In genomic region chr2:85032621-85033020, GRCh38 we compare ENCODE assay signal across 24 cellular contexts.
A peak's percentile ranks its signal among the peaks of the same experiment; 100 is the strongest.
DNase-seq lines count a peak whose midpoint lies in the region; ATAC-seq lines count a peak whose summit lies in the region.
"Had no signal": no experiment of that assay in that cellular context is flagged by ENCODE, and none has a peak within 500 bp of the region (broad histone marks: within the 10 kb centered on the region; RNA-seq: fewer than 3 reads in every experiment).

No MANE protein-coding gene starts in this region.

- H3K4me1 Mint-ChIP-seq in activated T-helper 1 cell treated with anti-CD3 and anti-CD28 coated beads, Interleukin-12 subunit alpha, Interleukin-12 subunit beta, Interleukin-2, Interleukin-4 antibody, amounts not matched to agents 30 ng/mL and 10 ng/mL and 1 ng/mL, durations not matched to agents 14 hours and 24 hours and 36 hours (ENCODE audit: low read depth): peaks cover 11% of the 10 kb centered on the region

- no peaks in the 10 kb centered on the region for H3K9me3 ChIP-seq in mesenchymal stem cell (ENCODE audit: control insufficient read depth, low read length)
- H3K9me3 ChIP-seq: heart right ventricle, sigmoid colon had no signal

- H4K8ac ChIP-seq in mesenchymal stem cell (ENCODE audit: low read length): no peak overlapping the region

- H3K36me3 Mint-ChIP-seq in activated T-helper 1 cell treated with anti-CD3 and anti-CD28 coated beads, Interleukin-12 subunit alpha, Interleukin-12 subunit beta, Interleukin-2, Interleukin-4 antibody, amounts not matched to agents 30 ng/mL and 10 ng/mL and 1 ng/mL, durations not matched to agents 14 hours and 24 hours and 36 hours (ENCODE audit: low read depth): peaks cover 32% of the 10 kb centered on the region

- H4K91ac ChIP-seq in mesenchymal stem cell (ENCODE audit: low read length): no peak overlapping the region

- H3K4ac ChIP-seq in mesenchymal stem cell (ENCODE audit: low read depth in 1 of 2, low read length in 2 of 2): no peak overlapping the region

- H2BK12ac ChIP-seq in mesenchymal stem cell (ENCODE audit: low read length in 2 of 2): no peak overlapping the region

- no peaks in the 10 kb centered on the region for H3K27me3 Mint-ChIP-seq in activated T-helper 1 cell treated with anti-CD3 and anti-CD28 coated beads, Interleukin-12 subunit alpha, Interleukin-12 subunit beta, Interleukin-2, Interleukin-4 antibody, amounts not matched to agents 30 ng/mL and 10 ng/mL and 1 ng/mL, durations not matched to agents 14 hours and 24 hours and 36 hours (ENCODE audit: insufficient read depth)
- H3K27me3 Mint-ChIP-seq: activated CD4-positive, alpha-beta T cell treated with anti-CD3 and anti-CD28 coated beads for 36 hours; CD4-positive, alpha-beta memory T cell; progenitor cell of endocrine pancreas; stimulated activated naive B cell treated with anti-CD40 and anti-IgM and Interleukin-4, amounts not matched to agents 10 μg/mL and 1 μg/mL and 100 μg/mL, for 72 hours had no signal

- no peak overlapping the region for H2BK120ac ChIP-seq in mesenchymal stem cell (ENCODE audit: low read depth, low read length)

- no peaks in the 10 kb centered on the region for H3K9me3 Mint-ChIP-seq in activated T-helper 1 cell treated with anti-CD3 and anti-CD28 coated beads, Interleukin-12 subunit alpha, Interleukin-12 subunit beta, Interleukin-2, Interleukin-4 antibody, amounts not matched to agents 30 ng/mL and 10 ng/mL and 1 ng/mL, durations not matched to agents 14 hours and 24 hours and 36 hours
- H3K9me3 Mint-ChIP-seq: CD4-positive, alpha-beta memory T cell; H9; stimulated activated naive B cell treated with anti-CD40 and anti-IgM and Interleukin-4, amounts not matched to agents 10 μg/mL and 1 μg/mL and 100 μg/mL, for 72 hours had no signal

- 65% methylated on average over 5 of the region's 5 CpGs for WGBS in mesenchymal stem cell

- no peak overlapping the region for H2BK15ac ChIP-seq in mesenchymal stem cell (ENCODE audit: low read depth, poor library complexity, severe bottlenecking)

- H3K18ac ChIP-seq in mesenchymal stem cell (ENCODE audit: low read depth in 1 of 2, low read length in 2 of 2): no peak overlapping the region

- no peak overlapping the region for H3K27ac ChIP-seq in mesenchymal stem cell (ENCODE audit: low read length, poor library complexity, severe bottlenecking)
- H3K27ac ChIP-seq: brain microvascular endothelial cell, heart right ventricle, sigmoid colon had no signal

- peaks cover 24 to 72% of the 10 kb centered on the region in 2 experiments for H3K36me3 ChIP-seq in mesenchymal stem cell (ENCODE audit: control insufficient read depth in 1 of 2, insufficient read depth in 2 of 2, low read depth in 1 of 2, low read length in 2 of 2)

- no peak overlapping the region for H2AFZ ChIP-seq in mesenchymal stem cell (ENCODE audit: low read depth, low read length)

- intact Hi-C loops in activated T-helper 1 cell treated with anti-CD3 and anti-CD28 coated beads, Interleukin-12 subunit alpha, Interleukin-12 subunit beta, Interleukin-2, Interleukin-4 antibody, amounts not matched to agents 30 ng/mL and 10 ng/mL and 1 ng/mL, durations not matched to agents 14 hours and 24 hours and 36 hours (cut with micrococcal nuclease): no loop called here

- H2AK5ac ChIP-seq in mesenchymal stem cell (ENCODE audit: low read length, severe bottlenecking): no peak overlapping the region

- no peak overlapping the region for H3K9ac ChIP-seq in mesenchymal stem cell (ENCODE audit: low read length)

- no peak overlapping the region for H3K4me3 ChIP-seq in mesenchymal stem cell (ENCODE audit: insufficient read depth in 1 of 2, low read depth in 1 of 2, low read length in 2 of 2)
- H3K4me3 ChIP-seq: heart right ventricle, K562, sigmoid colon had no signal

- no peak overlapping the region for H3K23ac ChIP-seq in mesenchymal stem cell (ENCODE audit: low read length in 2 of 2)

- no peak overlapping the region for H2BK5ac ChIP-seq in mesenchymal stem cell (ENCODE audit: low read depth, low read length, poor library complexity, severe bottlenecking)

- H3K27me3 ChIP-seq in mesenchymal stem cell (ENCODE audit: control insufficient read depth in 1 of 2, insufficient read depth in 1 of 2, low read length in 2 of 2): no peaks in the 10 kb centered on the region
- H3K27me3 ChIP-seq: brain microvascular endothelial cell, heart right ventricle, sigmoid colon had no signal

- H3K79me1 ChIP-seq in mesenchymal stem cell (replicated peaks; ENCODE audit: low read length, poor library complexity, severe bottlenecking): peaks cover 22% of the 10 kb centered on the region

- DNase-seq in EL (peak; percentile 56), LHCN-M2 (ENCODE audit: low read depth) (peak; percentile 26), mesenchymal stem cell (peak; percentile 27), SKM-1 (lab: John Stamatoyannopoulos, UW; ENCODE audit: unreplicated experiment) (no peak), NCI-H2196 treated with DMSO at 0.1 percent for 48 hours (lab: John Stamatoyannopoulos, UW; ENCODE audit: unreplicated experiment) (no peak)
- no peak for DNase-seq in activated T-helper 1 cell treated with anti-CD3 and anti-CD28 coated beads, Interleukin-12 subunit alpha, Interleukin-12 subunit beta, Interleukin-2, Interleukin-4 antibody, amounts not matched to agents 30 ng/mL and 10 ng/mL and 1 ng/mL, durations not matched to agents 14 hours and 24 hours and 36 hours (ENCODE audit: low spot score)
- DNase-seq: activated CD4-positive, alpha-beta T cell treated with anti-CD3 and anti-CD28 coated beads for 36 hours; activated CD8-positive, alpha-beta T cell treated with anti-CD3 and anti-CD28 coated beads, Interleukin-2, amount 10 ng/mL, durations not matched to agents 7 days and 5 days; activated effector memory CD4-positive, alpha-beta T cell treated with anti-CD3 and anti-CD28 coated beads, Interleukin-2, amount 50 U/mL, for 16 hours; brain microvascular endothelial cell; CD4-positive, alpha-beta memory T cell; DMS 273 treated with DMSO at 0.1 percent for 48 hours; foreskin fibroblast; H9; heart right ventricle; NCI-H1436 treated with DMSO at 0.1 percent for 48 hours; NCI-H446; sigmoid colon; stimulated activated naive B cell treated with anti-CD40 and anti-IgM and Interleukin-4, amounts not matched to agents 10 μg/mL and 1 μg/mL and 100 μg/mL, for 72 hours had no signal

- no peak for ATAC-seq in GM18873 (IDR thresholded peaks at IDR 0.05; ENCODE audit: low FRiP score, unreplicated experiment)
- ATAC-seq: activated CD4-positive, alpha-beta T cell treated with anti-CD3 and anti-CD28 coated beads for 36 hours; activated CD8-positive, alpha-beta T cell treated with anti-CD3 and anti-CD28 coated beads, Interleukin-2, amount 10 ng/mL, durations not matched to agents 7 days and 5 days; heart right ventricle; K562; Right ventricle myocardium inferior; SK-N-SH treated with all-trans-retinoic acid at 6 μM for 48 hours; stimulated activated naive B cell treated with anti-CD40 and anti-IgM and Interleukin-4, amounts not matched to agents 10 μg/mL and 1 μg/mL and 100 μg/mL, for 72 hours had no signal

- H3K14ac ChIP-seq in mesenchymal stem cell (ENCODE audit: low read length in 2 of 2): no peak overlapping the region

- H3K4me1 ChIP-seq in mesenchymal stem cell (ENCODE audit: control insufficient read depth, insufficient read depth, low read depth, low read length): no peaks in the 10 kb centered on the region
- H3K4me1 ChIP-seq: sigmoid colon had no signal

- H3K4me2 ChIP-seq in mesenchymal stem cell (ENCODE audit: low read length, poor library complexity, severe bottlenecking): no peak overlapping the region

- peak overlapping the region; percentile 55 for H3K27ac Mint-ChIP-seq in activated T-helper 1 cell treated with anti-CD3 and anti-CD28 coated beads, Interleukin-12 subunit alpha, Interleukin-12 subunit beta, Interleukin-2, Interleukin-4 antibody, amounts not matched to agents 30 ng/mL and 10 ng/mL and 1 ng/mL, durations not matched to agents 14 hours and 24 hours and 36 hours
- H3K27ac Mint-ChIP-seq: activated CD4-positive, alpha-beta T cell treated with anti-CD3 and anti-CD28 coated beads for 36 hours; activated CD8-positive, alpha-beta T cell treated with anti-CD3 and anti-CD28 coated beads, Interleukin-2, amount 10 ng/mL, durations not matched to agents 7 days and 5 days; progenitor cell of endocrine pancreas had no signal

- H3K4me3 Mint-ChIP-seq in activated T-helper 1 cell treated with anti-CD3 and anti-CD28 coated beads, Interleukin-12 subunit alpha, Interleukin-12 subunit beta, Interleukin-2, Interleukin-4 antibody, amounts not matched to agents 30 ng/mL and 10 ng/mL and 1 ng/mL, durations not matched to agents 14 hours and 24 hours and 36 hours: no peak overlapping the region
- H3K4me3 Mint-ChIP-seq: activated CD4-positive, alpha-beta T cell treated with anti-CD3 and anti-CD28 coated beads for 36 hours; activated CD8-positive, alpha-beta T cell treated with anti-CD3 and anti-CD28 coated beads, Interleukin-2, amount 10 ng/mL, durations not matched to agents 7 days and 5 days; CD4-positive, alpha-beta memory T cell; H9; stimulated activated naive B cell treated with anti-CD40 and anti-IgM and Interleukin-4, amounts not matched to agents 10 μg/mL and 1 μg/mL and 100 μg/mL, for 72 hours had no signal

Comparison
In these comparisons a context has a peak if more than half of its experiments do, and no peak if none do; other contexts are left out.
1. DNase-seq: peak in EL (single experiment), LHCN-M2 (single experiment) and mesenchymal stem cell (single experiment); none in activated T-helper 1 cell treated with anti-CD3 and anti-CD28 coated beads, Interleukin-12 subunit alpha, Interleukin-12 subunit beta, Interleukin-2, Interleukin-4 antibody, amounts not matched to agents 30 ng/mL and 10 ng/mL and 1 ng/mL, durations not matched to agents 14 hours and 24 hours and 36 hours (single experiment), SKM-1 (single experiment) and NCI-H2196 treated with DMSO at 0.1 percent for 48 hours (single experiment).